8 cellular contexts compared by ENCODE assay signal in genomic region chr6:156564128-156564806, GRCh38.
DNase-seq lines count a peak whose midpoint lies in the region; ATAC-seq and TF ChIP-seq lines count a peak whose summit lies in the region.

No MANE protein-coding gene starts in this region.

- H3K18ac ChIP-seq in IMR-90 (ENCODE audit: low read depth, low read length), result no peak overlapping the region

- no peak overlapping the region for H3K56ac ChIP-seq in IMR-90 (ENCODE audit: extremely low read depth, insufficient read depth, low read length)

- H2AFZ ChIP-seq in IMR-90 (replicated peaks; ENCODE audit: low read length, poor library complexity), result peak overlapping the region; percentile 69

- TF ChIP-seq POLR2A in IMR-90 (IDR thresholded peaks at IDR 0.05; ENCODE audit: low read depth, low read length), result no peak

- in situ Hi-C loops in IMR-90 (cut with MboI; ENCODE audit: low sequenced_read_pairs) (loop anchor here (10.0 to 25.0 kb wide), 4 partner anchors 198 to 1227 kb away; no protein-coding TSS in a partner anchor), Panc1 (cut with HindIII; ENCODE audit: low pct_unique_long_range_greater_than_20kb, low sequenced_read_pairs) (no loop called here)

- no peaks in the 10 kb centered on the region for H3K36me3 ChIP-seq in IMR-90 (ENCODE audit: control insufficient read depth, insufficient read depth, low read length)
- no peaks in the 10 kb centered on the region for H3K36me3 ChIP-seq in Panc1 (ENCODE audit: control insufficient read depth, insufficient read depth, low read length)
- no peaks in the 10 kb centered on the region for H3K36me3 ChIP-seq in neutrophil

- H2BK120ac ChIP-seq in IMR-90 (ENCODE audit: low read depth, low read length), result no peak overlapping the region

- peak; percentile 89 for TF ChIP-seq RAD21 in IMR-90 (IDR thresholded peaks at IDR 0.05; ENCODE audit: low read length)

- dilution Hi-C loops in IMR-90 (cut with HindIII; ENCODE audit: low sequenced_read_pairs, unreplicated experiment), result no loop called here

- no peaks in the 10 kb centered on the region for H3K4me1 ChIP-seq in IMR-90 (ENCODE audit: control insufficient read depth, insufficient read depth, low read length)
- H3K4me1 ChIP-seq in Panc1 (ENCODE audit: control insufficient read depth, insufficient read depth, low read length), result no peaks in the 10 kb centered on the region
- H3K4me1 ChIP-seq in neutrophil (ENCODE audit: control insufficient read depth in 1 of 2, insufficient read depth in 1 of 2, low read depth in 1 of 2, low read length in 1 of 2), result peaks cover 3% of the 10 kb centered on the region in 2 experiments

- H3K79me1 ChIP-seq in IMR-90 (ENCODE audit: low read depth in 1 of 2, low read length in 2 of 2), result no peaks in the 10 kb centered on the region

- H2AK5ac ChIP-seq in IMR-90 (ENCODE audit: low read depth, low read length), result no peak overlapping the region

- TF ChIP-seq CTCF in IMR-90 (conservative IDR thresholded peaks at IDR 0.05; ENCODE audit: low read depth, low read length) (peak; percentile 88), Panc1 (IDR thresholded peaks at IDR 0.05) (peak; percentile 97), neutrophil (IDR thresholded peaks at IDR 0.05) (peak; percentile 66)

- no peak overlapping the region for H3K9ac ChIP-seq in IMR-90 (ENCODE audit: low read depth, low read length)

- H3K14ac ChIP-seq in IMR-90 (replicated peaks; ENCODE audit: low read depth, low read length), result no peak overlapping the region

- H3K23ac ChIP-seq in IMR-90 (ENCODE audit: low read depth, low read length), result no peak overlapping the region

- no peak overlapping the region for H2BK20ac ChIP-seq in IMR-90 (ENCODE audit: low read depth, low read length)

- CTCF ChIA-PET in IMR-90 (lab: Yijun Ruan, JAX) (interaction anchor here (0.6 to 0.7 kb wide), 2 partner anchors 12 to 23 kb away, joined by 3 read pairs; no protein-coding TSS in a partner anchor), Panc1 (lab: Charles Lee) (interaction anchor here (0.6 to 0.7 kb wide), 4 partner anchors 106 to 1067 kb away, joined by 3 to 5 read pairs (median 3); no protein-coding TSS in a partner anchor)

- H3K27ac ChIP-seq in IMR-90 (ENCODE audit: insufficient read depth, low read length) (no peak overlapping the region), Panc1 (ENCODE audit: low read length) (no peak overlapping the region; the same call in 1 of the 2 replicates), neutrophil (no peak overlapping the region)

- no peaks in the 10 kb centered on the region for H4K20me1 ChIP-seq in IMR-90 (ENCODE audit: insufficient read depth, low read length)

- H3K4me2 ChIP-seq in IMR-90 (ENCODE audit: low read depth, low read length), result no peak overlapping the region

- DNase-seq in DMS53 (lab: John Stamatoyannopoulos, UW), result peak; percentile 85
- peak; percentile 53 for DNase-seq in IMR-90
- DNase-seq in Panc1 (ENCODE audit: low read depth, low spot score), result peak; percentile 33
- peak; percentile 58 for DNase-seq in activated T-helper 1 cell treated with Interleukin-2 at 50 U/mL for 16 hours (ENCODE audit: low read depth)
- DNase-seq in fibroblast of peridontal ligament (ENCODE audit: extremely low read depth), result peak; percentile 60
- peak; percentile 22 for DNase-seq in stromal cell of bone marrow (ENCODE audit: low read depth)

- no peak overlapping the region for H4K5ac ChIP-seq in IMR-90 (ENCODE audit: low read depth, low read length)

- peak; percentile 91 for ATAC-seq in GM21576 (IDR thresholded peaks at IDR 0.05; ENCODE audit: unreplicated experiment)
- peak; percentile 99 for ATAC-seq in IMR-90 (ENCODE audit: low read depth)
- ATAC-seq in Panc1, result peak; percentile 98

- no peaks in the 10 kb centered on the region for H3K9me1 ChIP-seq in IMR-90 (ENCODE audit: insufficient read depth, low read length)

- H2BK5ac ChIP-seq in IMR-90 (ENCODE audit: low read depth, low read length, poor library complexity, severe bottlenecking), result no peak overlapping the region

- POLR2A ChIA-PET in IMR-90 (lab: Charles Lee; ENCODE audit: unreplicated experiment), result no interaction called here
- POLR2A ChIA-PET in Panc1 (lab: Charles Lee), result interaction anchor here (0.6 kb wide), 1 partner anchor 25 kb away, joined by 7 read pairs; no protein-coding TSS in a partner anchor

- intact Hi-C loops in IMR-90 (cut with micrococcal nuclease), result loop anchor here (1.0 to 10.0 kb wide), 6 partner anchors 122 to 1239 kb away; partner anchors contain the start of gene ARID1B
- intact Hi-C loops in Panc1 (cut with micrococcal nuclease; ENCODE audit: unreplicated experiment), result loop anchor here (5.0 to 10.0 kb wide), 2 partner anchors 98 to 221 kb away; no protein-coding TSS in a partner anchor

- no TSS peak for BruUV-seq in IMR-90 (replicated peaks; lab: Mats Ljungman, UMichigan)
- BruUV-seq in Panc1 (replicated peaks; lab: Mats Ljungman, UMichigan), result no TSS peak

- H3K4ac ChIP-seq in IMR-90 (ENCODE audit: low read depth, low read length), result no peak overlapping the region

- H4K8ac ChIP-seq in IMR-90 (ENCODE audit: low read depth in 2 of 2, low read length in 2 of 2), result no peak overlapping the region

- peaks cover 10% of the 10 kb centered on the region for H3K9me3 ChIP-seq in IMR-90 (ENCODE audit: control insufficient read depth, insufficient read depth, low read length)
- H3K9me3 ChIP-seq in Panc1 (ENCODE audit: control insufficient read depth, insufficient read depth, low read depth, low read length), result no peaks in the 10 kb centered on the region
- H3K9me3 ChIP-seq in neutrophil, result no peaks in the 10 kb centered on the region

- no CpG with 5 or more reads among the region's 14 CpGs for WGBS in IMR-90 (ENCODE audit: extremely low coverage in 2 of 2, insufficient read length in 1 of 2), 2 experiments

- peaks cover 5% of the 10 kb centered on the region for H3K27me3 ChIP-seq in IMR-90 (ENCODE audit: control insufficient read depth, insufficient read depth, low read length)
- no peaks in the 10 kb centered on the region for H3K27me3 ChIP-seq in Panc1 (ENCODE audit: control insufficient read depth, insufficient read depth, low read length)
- no peaks in the 10 kb centered on the region for H3K27me3 ChIP-seq in neutrophil

- no peak overlapping the region for H2AK9ac ChIP-seq in IMR-90 (replicated peaks; ENCODE audit: low read depth, low read length, poor library complexity)

- H4K91ac ChIP-seq in IMR-90 (ENCODE audit: insufficient read depth, low read depth, low read length), result no peak overlapping the region

- no peak overlapping the region for H3K4me3 ChIP-seq in IMR-90 (ENCODE audit: insufficient read depth, low read depth, low read length)
- H3K4me3 ChIP-seq in Panc1 (ENCODE audit: low read depth in 2 of 2, low read length in 2 of 2), result no peak overlapping the region
- no peak overlapping the region for H3K4me3 ChIP-seq in neutrophil (ENCODE audit: low read depth in 1 of 2, low read length in 1 of 2)

- H2BK15ac ChIP-seq in IMR-90 (ENCODE audit: low read depth, low read length), result no peak overlapping the region

TF ChIP-seq in IMR-90, 13 proteins besides CTCF, POLR2A, EP300 and RAD21:
- TF ChIP-seq ELK1 (IDR thresholded peaks at IDR 0.05; ENCODE audit: borderline replicate concordance, low read depth, low read length) (no peak), CHD1 (IDR thresholded peaks at IDR 0.05; ENCODE audit: low read depth, low read length) (0 out of 2 replicates have a peak, but pooled peaks have one; percentile 58), RCOR1 (IDR thresholded peaks at IDR 0.05; ENCODE audit: insufficient replicate concordance, low read length) (no peak), MAFK (IDR thresholded peaks at IDR 0.05; ENCODE audit: low read depth, low read length) (no peak), MXI1 (IDR thresholded peaks at IDR 0.05; ENCODE audit: borderline replicate concordance, low read depth, low read length) (no peak), CEBPB (IDR thresholded peaks at IDR 0.05; ENCODE audit: low read depth, low read length) (no peak), SMC3 (IDR thresholded peaks at IDR 0.05; ENCODE audit: low read depth, low read length) (peak; percentile 96), NFE2L2 (IDR thresholded peaks at IDR 0.05; ENCODE audit: low read depth, low read length) (no peak), MAZ (IDR thresholded peaks at IDR 0.05; ENCODE audit: borderline replicate concordance, low read depth, low read length) (peak; percentile 51; the same call in 1 of the 2 replicates), FOS (IDR thresholded peaks at IDR 0.05; ENCODE audit: low read depth, low read length) (no peak)

Comparison
In these comparisons a context has a peak if more than half of its experiments do, and no peak if none do; other contexts are left out.
1. DNase-seq: peak in every context shown above with its lines; median percentile 85 in DMS53; 60 in fibroblast of peridontal ligament; 58 in activated T-helper 1 cell treated with Interleukin-2 at 50 U/mL for 16 hours; 53 in IMR-90; 33 in Panc1; 22 in stromal cell of bone marrow.